Comparison of ENCODE assay signal across 10 cellular contexts in genomic region chr1:151620286-151620685, GRCh38. TPM values are rescaled to one million over a fixed set of nuclear protein-coding genes. Genes with fewer than 3 reads are reported as not detected.
DNase-seq lines count a peak whose midpoint lies in the region; ATAC-seq and TF ChIP-seq lines count a peak whose summit lies in the region.
"Had no signal": no experiment of that assay in that cellular context is flagged by ENCODE, and none has a peak within 500 bp of the region (broad histone marks: within the 10 kb centered on the region; RNA-seq: fewer than 3 reads in every experiment).

No MANE protein-coding gene starts in this region.

- H3K9ac ChIP-seq in mucosa of stomach (ENCODE audit: low read length) = peak overlapping the region; percentile 1

- intact Hi-C loops in vagina (cut with DNase I) = no loop called here
- intact Hi-C loops in natural killer cell (cut with micrococcal nuclease) = no loop called here

- H3K4me1 Mint-ChIP-seq in activated naive CD8-positive, alpha-beta T cell (ENCODE audit: low read depth) = peaks cover 44% of the 10 kb centered on the region
- H3K4me1 Mint-ChIP-seq in activated naive CD8-positive, alpha-beta T cell treated with anti-CD3 and anti-CD28 coated beads for 36 hours = peaks cover 37% of the 10 kb centered on the region
- H3K4me1 Mint-ChIP-seq in effector memory CD8-positive, alpha-beta T cell (ENCODE audit: low read depth in 2 of 2) = peaks cover 14% of the 10 kb centered on the region in 2 donors
- H3K4me1 Mint-ChIP-seq in natural killer cell = peaks cover 12 to 18% of the 10 kb centered on the region in 2 donors

- H3K27me3 ChIP-seq in mucosa of stomach (ENCODE audit: control insufficient read depth, insufficient read depth, low read length) (no peaks in the 10 kb centered on the region), vagina (no peaks in the 10 kb centered on the region)

- no peak overlapping the region for H3K4me3 Mint-ChIP-seq in activated naive CD8-positive, alpha-beta T cell
- H3K4me3 Mint-ChIP-seq in activated naive CD8-positive, alpha-beta T cell treated with anti-CD3 and anti-CD28 coated beads for 36 hours = no peak overlapping the region
- no peak overlapping the region for H3K4me3 Mint-ChIP-seq in effector memory CD8-positive, alpha-beta T cell
- H3K4me3 Mint-ChIP-seq in natural killer cell = no peak overlapping the region

- H3K27me3 Mint-ChIP-seq in activated naive CD8-positive, alpha-beta T cell = no peaks in the 10 kb centered on the region
- no peaks in the 10 kb centered on the region for H3K27me3 Mint-ChIP-seq in activated naive CD8-positive, alpha-beta T cell treated with anti-CD3 and anti-CD28 coated beads for 36 hours
- no peaks in the 10 kb centered on the region for H3K27me3 Mint-ChIP-seq in effector memory CD8-positive, alpha-beta T cell
- no peaks in the 10 kb centered on the region for H3K27me3 Mint-ChIP-seq in natural killer cell (ENCODE audit: low read depth in 2 of 2)

- no peaks in the 10 kb centered on the region for H3K36me3 ChIP-seq in mucosa of stomach (ENCODE audit: control insufficient read depth, insufficient read depth, low read length)
- no peaks in the 10 kb centered on the region for H3K36me3 ChIP-seq in vagina

- peak overlapping the region; percentile 58 for H3K27ac Mint-ChIP-seq in activated naive CD8-positive, alpha-beta T cell
- no peak overlapping the region for H3K27ac Mint-ChIP-seq in activated naive CD8-positive, alpha-beta T cell treated with anti-CD3 and anti-CD28 coated beads for 36 hours
- peak overlapping the region; percentile 51 to 64 for H3K27ac Mint-ChIP-seq in effector memory CD8-positive, alpha-beta T cell
- H3K27ac Mint-ChIP-seq in natural killer cell = peak overlapping the region in 1 of 2 donors; percentile 16

- H3K9me3 Mint-ChIP-seq in activated naive CD8-positive, alpha-beta T cell (ENCODE audit: low read depth) = no peaks in the 10 kb centered on the region
- H3K9me3 Mint-ChIP-seq in activated naive CD8-positive, alpha-beta T cell treated with anti-CD3 and anti-CD28 coated beads for 36 hours = no peaks in the 10 kb centered on the region
- no peaks in the 10 kb centered on the region for H3K9me3 Mint-ChIP-seq in effector memory CD8-positive, alpha-beta T cell
- no peaks in the 10 kb centered on the region for H3K9me3 Mint-ChIP-seq in natural killer cell

- no peak for DNase-seq in activated naive CD8-positive, alpha-beta T cell treated with anti-CD3 and anti-CD28 coated beads for 36 hours
- DNase-seq in effector memory CD8-positive, alpha-beta T cell = no peak
- DNase-seq in vagina (ENCODE audit: extremely low spot score in 2 of 2) (no peak), natural killer cell (no peak)
- no peak for DNase-seq in stimulated activated naive CD4-positive, alpha-beta T cell (lab: John Stamatoyannopoulos, UW)
- DNase-seq: NCI-H524 treated with DMSO at 0.1 percent for 48 hours, substantia nigra had no signal

- TF ChIP-seq POLR2A in vagina (IDR thresholded peaks at IDR 0.05) = no peak

- TF ChIP-seq CTCF in vagina (IDR thresholded peaks at IDR 0.05) (no peak), natural killer cell (IDR thresholded peaks at IDR 0.05) (no peak)

- no peak for ATAC-seq in effector memory CD8-positive, alpha-beta T cell (replicated peaks)
- ATAC-seq in HG03565 (IDR thresholded peaks at IDR 0.05; ENCODE audit: unreplicated experiment) (no peak), natural killer cell (no peak)

- no peaks in the 10 kb centered on the region for H3K36me3 Mint-ChIP-seq in activated naive CD8-positive, alpha-beta T cell
- H3K36me3 Mint-ChIP-seq in activated naive CD8-positive, alpha-beta T cell treated with anti-CD3 and anti-CD28 coated beads for 36 hours = peaks cover 1% of the 10 kb centered on the region
- peaks cover 5% of the 10 kb centered on the region for H3K36me3 Mint-ChIP-seq in effector memory CD8-positive, alpha-beta T cell (ENCODE audit: insufficient read depth)
- no peaks in the 10 kb centered on the region for H3K36me3 Mint-ChIP-seq in natural killer cell

- no peaks in the 10 kb centered on the region for H3K9me3 ChIP-seq in mucosa of stomach (ENCODE audit: control insufficient read depth, low read length)
- H3K9me3 ChIP-seq in vagina = no peaks in the 10 kb centered on the region

- peaks cover 34% of the 10 kb centered on the region for H3K4me1 ChIP-seq in mucosa of stomach (ENCODE audit: control insufficient read depth, insufficient read depth, low read length)
- H3K4me1 ChIP-seq in vagina = peaks cover 64% of the 10 kb centered on the region

- no peak overlapping the region for H3K4me3 ChIP-seq in mucosa of stomach (ENCODE audit: low read length)
- no peak overlapping the region for H3K4me3 ChIP-seq in vagina

- H3K27ac ChIP-seq in vagina = peak overlapping the region; percentile 70

RNA-seq across cellular contexts. Expression of gene SNX27, which starts 8.4 kb away (rescaled TPM):
- total RNA-seq in activated naive CD8-positive, alpha-beta T cell treated with anti-CD3 and anti-CD28 coated beads for 36 hours = 10 to 100 TPM; 25.2 to 27.7 TPM
- total RNA-seq in vagina (50.6 TPM), natural killer cell (10 to 100 TPM; 17.8 to 25.0 (median 23.7) TPM)
